14 cellular contexts compared by ENCODE assay signal in genomic region chr1:245997471-245998258, GRCh38.
DNase-seq lines count a peak whose midpoint lies in the region; ATAC-seq and TF ChIP-seq lines count a peak whose summit lies in the region.
"Had no signal": no experiment of that assay in that cellular context is flagged by ENCODE, and none has a peak within 500 bp of the region (broad histone marks: within the 10 kb centered on the region; RNA-seq: fewer than 3 reads in every experiment).

No MANE protein-coding gene starts in this region.

- no peak overlapping the region for H4K8ac ChIP-seq in mesenchymal stem cell (ENCODE audit: low read length)

- no peak overlapping the region for H2BK120ac ChIP-seq in mesenchymal stem cell (ENCODE audit: low read depth, low read length)

- H3K23ac ChIP-seq in mesenchymal stem cell (ENCODE audit: low read length in 2 of 2), result no peak overlapping the region

- H3K9ac ChIP-seq in mesenchymal stem cell (ENCODE audit: low read length), result no peak overlapping the region

- DNase-seq in NCI-H2029 treated with DMSO at 0.1 percent for 48 hours (lab: John Stamatoyannopoulos, UW) (peak; percentile 50), choroid plexus epithelial cell (ENCODE audit: low read depth) (peak; percentile 64), mesenchymal stem cell (no peak), T-helper 1 cell (no peak)
- DNase-seq in activated T-cell treated with anti-CD3 and anti-CD28 coated beads, Interleukin-2, amount 50 U/mL, for 48 hours, result no peak
- DNase-seq: activated CD4-positive, alpha-beta T cell treated with anti-CD3 and anti-CD28 coated beads for 4 hours; endodermal cell; immature natural killer cell; NCI-H2107; SHP77 treated with DMSO at 0.1 percent for 48 hours had no signal

- peak overlapping the region in 1 of 2 experiments; percentile 52 for H3K4ac ChIP-seq in mesenchymal stem cell (ENCODE audit: low read depth in 1 of 2, low read length in 2 of 2)

- peak overlapping the region; percentile 69 for H3K27ac ChIP-seq in C4-2B
- no peak overlapping the region for H3K27ac ChIP-seq in mesenchymal stem cell (ENCODE audit: low read length, poor library complexity, severe bottlenecking)

- peak overlapping the region in 1 of 2 experiments; percentile 94 for H2BK12ac ChIP-seq in mesenchymal stem cell (ENCODE audit: low read length in 2 of 2)

- no peak overlapping the region for H3K4me2 ChIP-seq in mesenchymal stem cell (ENCODE audit: low read length, poor library complexity, severe bottlenecking)

- H3K14ac ChIP-seq in mesenchymal stem cell (ENCODE audit: low read length in 2 of 2), result peak overlapping the region in 1 of 2 experiments; percentile 50

- H3K4me1 ChIP-seq in mesenchymal stem cell (ENCODE audit: control insufficient read depth, insufficient read depth, low read depth, low read length), result peaks cover 5% of the 10 kb centered on the region

- peaks cover 3% of the 10 kb centered on the region for H3K79me1 ChIP-seq in mesenchymal stem cell (replicated peaks; ENCODE audit: low read length, poor library complexity, severe bottlenecking)

- H3K9me3 ChIP-seq in mesenchymal stem cell (ENCODE audit: control insufficient read depth, low read length), result no peaks in the 10 kb centered on the region

- H2AK5ac ChIP-seq in mesenchymal stem cell (ENCODE audit: low read length, severe bottlenecking), result no peak overlapping the region

- no peak overlapping the region for H2AFZ ChIP-seq in mesenchymal stem cell (ENCODE audit: low read depth, low read length)

- peaks cover 0 to 5% of the 10 kb centered on the region in 2 experiments for H3K36me3 ChIP-seq in mesenchymal stem cell (ENCODE audit: control insufficient read depth in 1 of 2, insufficient read depth in 2 of 2, low read depth in 1 of 2, low read length in 2 of 2)

- peak overlapping the region; percentile 6 for H2BK15ac ChIP-seq in mesenchymal stem cell (ENCODE audit: low read depth, poor library complexity, severe bottlenecking)

- no peak overlapping the region for H2BK5ac ChIP-seq in mesenchymal stem cell (ENCODE audit: low read depth, low read length, poor library complexity, severe bottlenecking)

- no peak for ATAC-seq in HG03097 (IDR thresholded peaks at IDR 0.05; ENCODE audit: low FRiP score, unreplicated experiment)
- ATAC-seq in HG03565 (IDR thresholded peaks at IDR 0.05; ENCODE audit: unreplicated experiment), result no peak
- ATAC-seq: activated naive CD4-positive, alpha-beta T cell treated with anti-CD3 and anti-CD28 coated beads, Interleukin-2, amount 50 U/mL, for 72 hours had no signal

- no peak overlapping the region for H3K4me3 ChIP-seq in choroid plexus epithelial cell (ENCODE audit: low read depth, low read length)
- H3K4me3 ChIP-seq in mesenchymal stem cell (ENCODE audit: insufficient read depth in 1 of 2, low read depth in 1 of 2, low read length in 2 of 2), result peak overlapping the region in 1 of 2 experiments; percentile 17

- no peak overlapping the region for H4K91ac ChIP-seq in mesenchymal stem cell (ENCODE audit: low read length)

- TF ChIP-seq CTCF in C4-2B (conservative IDR thresholded peaks at IDR 0.05), result no peak
- no peak for TF ChIP-seq CTCF in choroid plexus epithelial cell (conservative IDR thresholded peaks at IDR 0.05; ENCODE audit: low read depth, low read length)

- peak overlapping the region in 1 of 2 experiments; percentile 67 for H3K18ac ChIP-seq in mesenchymal stem cell (ENCODE audit: low read depth in 1 of 2, low read length in 2 of 2)

- 81% methylated on average over 4 of the region's 7 CpGs for WGBS in mesenchymal stem cell

- H3K27me3 ChIP-seq in mesenchymal stem cell (ENCODE audit: control insufficient read depth in 1 of 2, insufficient read depth in 1 of 2, low read length in 2 of 2), result no peaks in the 10 kb centered on the region

Comparison
In these comparisons a context has a peak if more than half of its experiments do, and no peak if none do; other contexts are left out.
1. DNase-seq: peak in NCI-H2029 treated with DMSO at 0.1 percent for 48 hours (single experiment) and choroid plexus epithelial cell (single experiment); none in mesenchymal stem cell (single experiment), T-helper 1 cell (0 of 5) and activated T-cell treated with anti-CD3 and anti-CD28 coated beads, Interleukin-2, amount 50 U/mL, for 48 hours (0 of 2).